ENCODE assay signal across 12 cellular contexts in the genomic region with DNA sequence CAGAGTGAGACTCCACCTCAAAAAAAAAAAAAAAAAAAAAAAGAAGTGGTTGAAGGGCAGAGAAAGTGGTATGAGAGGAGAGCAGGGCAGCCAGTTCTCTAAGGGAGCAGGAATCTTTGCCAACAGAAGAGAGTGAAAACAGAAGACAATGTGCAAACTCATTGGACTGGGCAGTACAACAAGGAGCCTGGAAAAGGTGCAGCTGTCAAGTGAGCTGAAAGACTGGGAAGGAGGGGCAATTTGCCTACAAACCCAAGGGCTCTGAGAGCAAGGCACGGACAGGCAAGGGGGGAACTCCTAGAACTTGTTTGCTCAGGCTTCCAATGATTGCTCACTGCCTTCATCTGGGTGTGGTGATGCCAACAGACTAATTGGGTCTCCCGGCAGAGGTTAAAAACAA. TPM values are rescaled to one million over a fixed set of nuclear protein-coding genes. Genes with fewer than 3 reads are reported as not detected.
A peak's percentile ranks its signal among the peaks of the same experiment; 100 is the strongest.
DNase-seq lines count a peak whose midpoint lies in the region; ATAC-seq and TF ChIP-seq lines count a peak whose summit lies in the region.
"Had no signal": no experiment of that assay in that cellular context is flagged by ENCODE, and none has a peak within 500 bp of the region (broad histone marks: within the 10 kb centered on the region; RNA-seq: fewer than 3 reads in every experiment).

No MANE protein-coding gene starts in this region.

- no peak overlapping the region for H3K4me3 ChIP-seq in upper lobe of right lung
- H3K4me3 ChIP-seq: GM12878, stomach had no signal

- H3K27ac ChIP-seq in epithelial cell of prostate (peak overlapping the region; percentile 46), upper lobe of right lung (peak overlapping the region; percentile 67)
- H3K27ac ChIP-seq: C4-2B had no signal

- no peak overlapping the region for H3K4me3 Mint-ChIP-seq in activated naive CD8-positive, alpha-beta T cell
- no peak overlapping the region for H3K4me3 Mint-ChIP-seq in activated naive CD8-positive, alpha-beta T cell treated with anti-CD3 and anti-CD28 coated beads, Interleukin-2, amount 50 U/mL, for 24 hours
- H3K4me3 Mint-ChIP-seq in nephron progenitor cell = no peak overlapping the region

- H3K9me3 ChIP-seq in upper lobe of right lung = no peaks in the 10 kb centered on the region
- H3K9me3 ChIP-seq: stomach had no signal

- no peak for DNase-seq in activated naive CD8-positive, alpha-beta T cell treated with anti-CD3 and anti-CD28 coated beads, Interleukin-2, amount 50 U/mL, for 24 hours
- DNase-seq in epithelial cell of prostate (ENCODE audit: low read depth, low spot score) (peak; percentile 6), mucosa of gallbladder (ENCODE audit: low spot score) (peak; percentile 37), upper lobe of right lung (no peak), nephron progenitor cell (no peak), DMS53 (lab: John Stamatoyannopoulos, UW) (no peak), SKM-1 treated with dmso at 0.1 percent for 144 hours (lab: John Stamatoyannopoulos, UW; ENCODE audit: unreplicated experiment) (no peak)
- DNase-seq: activated naive CD4-positive, alpha-beta T cell; stomach had no signal

- H3K27ac Mint-ChIP-seq in activated naive CD8-positive, alpha-beta T cell = peak overlapping the region; percentile 41
- no peak overlapping the region for H3K27ac Mint-ChIP-seq in activated naive CD8-positive, alpha-beta T cell treated with anti-CD3 and anti-CD28 coated beads, Interleukin-2, amount 50 U/mL, for 24 hours
- no peak overlapping the region for H3K27ac Mint-ChIP-seq in nephron progenitor cell

- no peak for ATAC-seq in activated naive CD8-positive, alpha-beta T cell treated with anti-CD3 and anti-CD28 coated beads, Interleukin-2, amount 50 U/mL, for 24 hours
- peak; percentile 85 for ATAC-seq in upper lobe of right lung
- ATAC-seq: GM12878 had no signal

- TF ChIP-seq CTCF in upper lobe of right lung (IDR thresholded peaks at IDR 0.05) (no peak), nephron progenitor cell (IDR thresholded peaks at IDR 0.05) (no peak)

- no peaks in the 10 kb centered on the region for H3K27me3 Mint-ChIP-seq in activated naive CD8-positive, alpha-beta T cell
- no peaks in the 10 kb centered on the region for H3K27me3 Mint-ChIP-seq in activated naive CD8-positive, alpha-beta T cell treated with anti-CD3 and anti-CD28 coated beads, Interleukin-2, amount 50 U/mL, for 24 hours
- H3K27me3 Mint-ChIP-seq in nephron progenitor cell (ENCODE audit: low read depth, poor library complexity) = no peaks in the 10 kb centered on the region

- peaks cover 18% of the 10 kb centered on the region for H3K4me1 ChIP-seq in upper lobe of right lung

- peaks cover 27% of the 10 kb centered on the region for H3K4me1 Mint-ChIP-seq in activated naive CD8-positive, alpha-beta T cell (ENCODE audit: low read depth)
- peaks cover 6% of the 10 kb centered on the region for H3K4me1 Mint-ChIP-seq in activated naive CD8-positive, alpha-beta T cell treated with anti-CD3 and anti-CD28 coated beads, Interleukin-2, amount 50 U/mL, for 24 hours
- H3K4me1 Mint-ChIP-seq in nephron progenitor cell = peaks cover 14% of the 10 kb centered on the region

- no peaks in the 10 kb centered on the region for H3K36me3 Mint-ChIP-seq in activated naive CD8-positive, alpha-beta T cell
- H3K36me3 Mint-ChIP-seq in activated naive CD8-positive, alpha-beta T cell treated with anti-CD3 and anti-CD28 coated beads, Interleukin-2, amount 50 U/mL, for 24 hours (ENCODE audit: low read depth) = peaks cover 7% of the 10 kb centered on the region
- H3K36me3 Mint-ChIP-seq in nephron progenitor cell (ENCODE audit: low read depth) = peaks cover 39% of the 10 kb centered on the region

- no peaks in the 10 kb centered on the region for H3K27me3 ChIP-seq in upper lobe of right lung
- H3K27me3 ChIP-seq: stomach had no signal

- H3K36me3 ChIP-seq in upper lobe of right lung = peaks cover 36% of the 10 kb centered on the region

- intact Hi-C loops in upper lobe of right lung (cut with DNase I) = no loop called here

- no peaks in the 10 kb centered on the region for H3K9me3 Mint-ChIP-seq in activated naive CD8-positive, alpha-beta T cell (ENCODE audit: low read depth)
- no peaks in the 10 kb centered on the region for H3K9me3 Mint-ChIP-seq in activated naive CD8-positive, alpha-beta T cell treated with anti-CD3 and anti-CD28 coated beads, Interleukin-2, amount 50 U/mL, for 24 hours
- no peaks in the 10 kb centered on the region for H3K9me3 Mint-ChIP-seq in nephron progenitor cell

RNA-seq across cellular contexts. Expression of gene ACTR1A, which starts 9.5 kb away (rescaled TPM):
- total RNA-seq in mucosa of gallbladder (96.4 TPM), upper lobe of right lung (92.5 TPM)

RNA-seq across cellular contexts. Expression of gene SUFU, which starts 10.8 kb away (rescaled TPM):
- total RNA-seq in mucosa of gallbladder (18.3 TPM), upper lobe of right lung (13.5 TPM)

RNA-seq across cellular contexts. Expression of gene C10orf95, which starts 41.6 kb away (rescaled TPM):
- 0.46 TPM for total RNA-seq in mucosa of gallbladder
- total RNA-seq in upper lobe of right lung = 3.1 TPM

Comparison
In these comparisons a context has a peak if more than half of its experiments do, and no peak if none do; other contexts are left out.
1. DNase-seq: peak in epithelial cell of prostate (single experiment) and mucosa of gallbladder (single experiment); none in activated naive CD8-positive, alpha-beta T cell treated with anti-CD3 and anti-CD28 coated beads, Interleukin-2, amount 50 U/mL, for 24 hours (single experiment), upper lobe of right lung (single experiment), nephron progenitor cell (single experiment), DMS53 (single experiment) and SKM-1 treated with dmso at 0.1 percent for 144 hours (single experiment).